Comparison of ENCODE assay signal across 8 cellular contexts in the genomic region with DNA sequence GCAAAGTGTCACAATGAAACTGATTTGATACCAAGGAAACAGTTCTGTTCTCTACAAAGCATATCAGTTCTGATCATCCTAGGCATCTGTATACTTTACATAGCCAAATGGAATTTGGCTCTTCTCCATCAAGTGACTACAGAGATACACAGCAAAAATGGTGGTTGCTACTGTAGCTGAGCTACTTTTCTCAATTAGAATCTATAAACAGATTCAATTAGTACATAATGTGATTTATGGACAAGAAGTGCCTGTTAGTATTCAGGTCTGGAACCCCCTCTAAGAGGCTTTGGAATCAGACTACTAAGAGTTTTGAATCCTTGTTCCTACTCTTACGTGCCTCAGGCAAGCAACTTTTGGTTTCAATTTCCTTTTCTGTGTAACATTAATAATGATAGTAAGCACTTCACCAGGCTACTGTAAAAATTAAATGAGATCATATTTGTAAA. TPM values are rescaled to one million over a fixed set of nuclear protein-coding genes. Genes with fewer than 3 reads are reported as not detected.
A peak's percentile ranks its signal among the peaks of the same experiment; 100 is the strongest.
DNase-seq lines count a peak whose midpoint lies in the region; ATAC-seq lines count a peak whose summit lies in the region.

No MANE protein-coding gene starts in this region.

- H3K9me3 ChIP-seq in GM23248 (ENCODE audit: low read depth) = no peaks in the 10 kb centered on the region

- no peaks in the 10 kb centered on the region for H3K27me3 ChIP-seq in GM23248 (replicated peaks; ENCODE audit: insufficient read depth)

- no peak overlapping the region for H3K9ac ChIP-seq in GM23248

- H4K20me1 ChIP-seq in GM23248 (ENCODE audit: insufficient read depth) = no peaks in the 10 kb centered on the region

- no peak overlapping the region for H3K4me2 ChIP-seq in GM23248 (ENCODE audit: unreplicated experiment)

- WGBS in GM23248 (ENCODE audit: low coverage in 1 of 2, low lambda C conversion rate in 2 of 2, missing lambda C conversion rate in 2 of 2), 2 experiments = 93 to 95% methylated on average over 1 of the region's 1 CpG

- H3K27ac ChIP-seq in GM23248 = no peak overlapping the region

- H3K4me3 ChIP-seq in GM23248 = no peak overlapping the region

- H3K4me1 ChIP-seq in GM23248 (ENCODE audit: insufficient read depth) = no peaks in the 10 kb centered on the region

- ATAC-seq in GM18499 (IDR thresholded peaks at IDR 0.05; ENCODE audit: insufficient read depth, unreplicated experiment) = peak; percentile 64

- no peaks in the 10 kb centered on the region for H3K79me2 ChIP-seq in GM23248 (ENCODE audit: insufficient read depth)

- H2AFZ ChIP-seq in GM23248 = no peak overlapping the region

- no peaks in the 10 kb centered on the region for H3K9me2 ChIP-seq in GM23248 (ENCODE audit: insufficient read depth)

- in situ Hi-C loops in GM23248 (cut with MboI) = no loop called here

- DNase-seq in GM23248 (peak; percentile 43), NCI-H82 (lab: John Stamatoyannopoulos, UW) (peak; percentile 93), fibroblast of peridontal ligament (ENCODE audit: extremely low read depth) (peak; percentile 80), stromal cell of bone marrow (ENCODE audit: low read depth) (peak; percentile 32), DMS79 (lab: John Stamatoyannopoulos, UW) (no peak), occipital lobe (lab: John Stamatoyannopoulos, UW) (no peak)
- no peak for DNase-seq in effector CD8-positive, alpha-beta T cell (lab: John Stamatoyannopoulos, UW)

- H3F3A ChIP-seq in GM23248 (ENCODE audit: insufficient read depth) = no peaks in the 10 kb centered on the region

- H3K36me3 ChIP-seq in GM23248 (ENCODE audit: low read depth) = peaks cover 10% of the 10 kb centered on the region; the same call in 1 of the 2 replicates

RNA-seq across cellular contexts. Expression of a gene that starts 25.5 kb away (rescaled TPM):
- 2.5 and 3.7 TPM in 2 replicates for total RNA-seq in GM23248 (2014; rRNA removed; shearing (Covaris generic))
- 4.4 and 4.9 TPM in 2 replicates for polyA plus RNA-seq in GM23248 (2016; fragmentation: Nextera tagmentation; extraction: Ambion mirVana)
- total RNA-seq in occipital lobe = 16.4 TPM

Comparison
In these comparisons a context has a peak if more than half of its experiments do, and no peak if none do; other contexts are left out.
1. DNase-seq: peak in GM23248 (single experiment), NCI-H82 (single experiment), fibroblast of peridontal ligament (single experiment) and stromal cell of bone marrow (single experiment); none in effector CD8-positive, alpha-beta T cell (single experiment), DMS79 (single experiment) and occipital lobe (single experiment).